ENCODE assay signal across 8 cellular contexts in the genomic region with DNA sequence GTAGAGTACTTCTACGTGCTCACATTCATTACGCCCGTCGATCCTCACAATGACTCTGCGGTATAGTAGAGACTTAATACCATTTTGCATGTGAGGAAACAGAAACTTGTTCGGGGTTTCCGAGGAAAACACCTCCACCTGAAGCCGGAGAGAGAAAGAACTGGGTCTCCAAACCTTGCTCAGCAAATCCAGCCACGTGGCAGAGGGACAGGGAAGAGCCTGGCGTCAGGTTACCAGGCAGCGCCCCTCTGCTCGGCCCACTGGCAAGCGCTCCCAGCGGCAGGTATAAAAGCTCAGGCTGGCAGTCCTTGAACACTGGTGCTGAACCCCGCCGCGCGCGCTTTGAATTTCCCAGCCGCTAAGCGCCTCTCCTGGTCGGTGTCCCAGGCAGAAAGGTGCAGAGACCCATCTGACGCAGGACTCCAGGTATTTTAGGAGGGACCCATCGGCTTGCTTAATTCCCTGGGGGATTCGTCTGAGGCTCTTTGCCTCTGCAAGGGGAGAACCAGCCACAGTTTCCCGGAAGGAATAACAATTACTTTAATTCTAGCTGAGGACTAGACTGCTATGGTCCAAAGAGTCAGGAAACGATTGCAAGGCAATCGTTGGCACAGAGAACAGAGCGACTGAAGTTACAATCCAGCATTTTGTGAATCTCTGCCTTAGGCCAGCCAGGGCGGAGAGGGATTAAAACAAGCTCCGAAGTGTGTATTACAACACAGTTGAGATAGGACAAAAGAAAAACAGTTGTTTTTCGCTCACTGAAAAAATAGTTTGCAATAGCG.
A peak's percentile ranks its signal among the peaks of the same experiment; 100 is the strongest.
DNase-seq lines count a peak whose midpoint lies in the region; ATAC-seq and TF ChIP-seq lines count a peak whose summit lies in the region.

A gene with protein sequence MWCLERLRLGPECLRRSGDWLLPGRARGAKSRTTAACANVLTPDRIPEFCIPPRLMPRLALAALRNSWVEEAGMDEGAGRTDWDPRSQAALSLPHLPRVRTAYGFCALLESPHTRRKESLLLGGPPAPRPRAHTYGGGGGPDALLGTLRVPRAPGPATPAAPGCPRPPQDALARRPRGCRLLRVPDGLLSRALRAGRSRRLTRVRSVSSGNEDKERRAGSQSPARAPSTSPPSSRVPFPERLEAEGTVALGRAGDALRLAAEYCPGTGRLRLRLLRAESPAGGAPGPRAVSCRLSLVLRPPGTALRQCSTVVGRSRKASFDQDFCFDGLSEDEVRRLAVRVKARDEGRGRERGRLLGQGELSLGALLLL (plus strand): TSS at position 315 of the 785 bp plus-strand sequence. CDS start 637 bp downstream, outside the sequence.

- H3K27me3 ChIP-seq in mucosa of stomach (ENCODE audit: control insufficient read depth, insufficient read depth, low read length): peaks cover 3% of the 10 kb centered on the region

- no peaks in the 10 kb centered on the region for H3K9me3 ChIP-seq in mucosa of stomach (ENCODE audit: control insufficient read depth, low read length)

- no peaks in the 10 kb centered on the region for H3K4me1 ChIP-seq in mucosa of stomach (ENCODE audit: control insufficient read depth, insufficient read depth, low read length)

- no peaks in the 10 kb centered on the region for H3K36me3 ChIP-seq in mucosa of stomach (ENCODE audit: control insufficient read depth, insufficient read depth, low read length)

- TF ChIP-seq CTCF in AG09309 (IDR thresholded peaks at IDR 0.05; ENCODE audit: control insufficient read depth, insufficient read depth, low read depth, low read length, missing control alignments): no peak

- DNase-seq in AG09309 (ENCODE audit: low read depth) (no peak), NCI-H524 treated with DMSO at 0.1 percent for 48 hours (lab: John Stamatoyannopoulos, UW) (peak; percentile 54), activated T-cell treated with anti-CD3 and anti-CD28 coated beads for 4 hours (peak; percentile 40), erythroblast (lab: John Stamatoyannopoulos, UW) (peak; percentile 30 to 44)
- peak; percentile 19 to 41 for DNase-seq in stimulated activated CD8-positive, alpha-beta memory T cell treated with anti-CD3 and anti-CD28 coated beads, Interleukin-7, amount 100 ng/mL, for 4 hours (ENCODE audit: low read depth in 2 of 2)

- no peak for TF ChIP-seq POLR2A in erythroblast (IDR thresholded peaks at IDR 0.05; ENCODE audit: low read length)

- H3K4me3 ChIP-seq in AG09309 (ENCODE audit: control insufficient read depth, low read depth, low read length) (peak within 1 kb of the TSS; percentile 32), mucosa of stomach (ENCODE audit: low read length) (peak within 1 kb of the TSS; percentile 34)

- ATAC-seq in GM21786 (IDR thresholded peaks at IDR 0.05; ENCODE audit: unreplicated experiment) (peak; percentile 46), HG02970 (IDR thresholded peaks at IDR 0.05; ENCODE audit: low FRiP score, unreplicated experiment) (no peak)

- H3K9ac ChIP-seq in mucosa of stomach (ENCODE audit: low read length): peak within 1 kb of the TSS; percentile 17
